12 cellular contexts compared by ENCODE assay signal in genomic region chr17:49516190-49516589, GRCh38. TPM values are rescaled to one million over a fixed set of nuclear protein-coding genes. Genes with fewer than 3 reads are reported as not detected.
DNase-seq lines count a peak whose midpoint lies in the region; ATAC-seq, FAIRE-seq and TF ChIP-seq lines count a peak whose summit lies in the region.
"Had no signal": no experiment of that assay in that cellular context is flagged by ENCODE, and none has a peak within 500 bp of the region (broad histone marks: within the 10 kb centered on the region; RNA-seq: fewer than 3 reads in every experiment).

No MANE protein-coding gene starts in this region.

- CTCF ChIA-PET in H1 (lab: Charles Lee; ENCODE audit: partially characterized antibody): interaction anchor here (0.7 to 15.4 kb wide), 12 partner anchors 9 to 148 kb away, joined by 3 to 210 read pairs (median 6); partner anchors contain the start of gene NGFR

- H3K4me1 ChIP-seq in cardiac muscle cell (ENCODE audit: low read depth): peaks cover 22% of the 10 kb centered on the region
- H3K4me1 ChIP-seq in H1 (replicated peaks in 1 of 4; ENCODE audit: control insufficient read depth in 3 of 4, insufficient read depth in 4 of 4, low read length in 3 of 4): peaks cover 16 to 38% (median 22%) of the 10 kb centered on the region in 4 experiments
- peaks cover 18% of the 10 kb centered on the region for H3K4me1 ChIP-seq in upper lobe of right lung

- no peak overlapping the region for H3K14ac ChIP-seq in H1 (ENCODE audit: insufficient read length)

- H3K36me3 ChIP-seq in cardiac muscle cell (no peaks in the 10 kb centered on the region), H1 (ENCODE audit: control insufficient read depth in 2 of 4, insufficient read depth in 4 of 4, low read length in 3 of 4) (no peaks in the 10 kb centered on the region), upper lobe of right lung (no peaks in the 10 kb centered on the region)

- no peak overlapping the region for H2AK5ac ChIP-seq in H1 (ENCODE audit: low read depth, low read length)

- H3K23me2 ChIP-seq in H1 (ENCODE audit: low read depth, low read length): no peaks in the 10 kb centered on the region

- H2BK20ac ChIP-seq in H1 (ENCODE audit: low read length): 0 out of 2 replicates have a peak overlapping the region, but pooled peaks have one; percentile 37

- H2BK15ac ChIP-seq in H1 (ENCODE audit: low read length): peak overlapping the region; percentile 18; the same call in 1 of the 2 replicates

- no peak overlapping the region for H3K4ac ChIP-seq in H1 (replicated peaks; ENCODE audit: insufficient read length, low read depth, low read length)

- H3K27me3 Mint-ChIP-seq in neural crest cell (ENCODE audit: low read depth): peaks cover 32% of the 10 kb centered on the region

- POLR2A ChIA-PET in H1 (lab: Charles Lee; ENCODE audit: partially characterized antibody): interaction anchor here (0.7 to 1.2 kb wide), 2 partner anchors 9 to 25 kb away, joined by 3 read pairs; no protein-coding TSS in a partner anchor

- H3K27ac ChIP-seq in cardiac muscle cell: peak overlapping the region; percentile 93
- H3K27ac ChIP-seq in H1 (ENCODE audit: low read depth, low read length): no peak overlapping the region
- H3K27ac ChIP-seq in upper lobe of right lung: peak overlapping the region; percentile 71

- H2AFZ ChIP-seq in H1 (ENCODE audit: low read length): no peak overlapping the region

- H4K5ac ChIP-seq in H1 (ENCODE audit: insufficient read length, low read depth, low read length): no peak overlapping the region

- no peaks in the 10 kb centered on the region for H3K79me2 ChIP-seq in H1 (ENCODE audit: control insufficient read depth in 1 of 2, insufficient read depth in 2 of 2, low read length in 2 of 2)

- H3K4me3 Mint-ChIP-seq in neural crest cell: peak overlapping the region; percentile 83

- H3K23ac ChIP-seq in H1 (ENCODE audit: insufficient read length): no peak overlapping the region

- H4K8ac ChIP-seq in H1 (ENCODE audit: extremely low read depth, insufficient read depth, low read length): no peak overlapping the region

- H3K27me3 ChIP-seq in cardiac muscle cell (no peaks in the 10 kb centered on the region), H1 (replicated peaks in 1 of 4; ENCODE audit: control insufficient read depth in 3 of 4, extremely low read depth in 1 of 4, insufficient read depth in 3 of 4, low read length in 3 of 4) (no peaks in the 10 kb centered on the region), upper lobe of right lung (no peaks in the 10 kb centered on the region)

- no peak for FAIRE-seq in H1 (lab: Jason Lieb, UNC)
- FAIRE-seq: A549 had no signal

- no peaks in the 10 kb centered on the region for H3K9me3 ChIP-seq in cardiac muscle cell (ENCODE audit: low read depth)
- no peaks in the 10 kb centered on the region for H3K9me3 ChIP-seq in H1 (ENCODE audit: insufficient read depth in 2 of 2, low read depth in 1 of 2, low read length in 1 of 2)
- no peaks in the 10 kb centered on the region for H3K9me3 ChIP-seq in upper lobe of right lung
- H3K9me3 ChIP-seq: A549 had no signal

- no peak for TF ChIP-seq EP300 in H1 (IDR thresholded peaks at IDR 0.05; ENCODE audit: borderline replicate concordance in 1 of 2, low read depth in 2 of 2, low read length in 2 of 2)

- peaks cover 45% of the 10 kb centered on the region for H3K4me1 Mint-ChIP-seq in neural crest cell

- H3K4me3 ChIP-seq in cardiac muscle cell (no peak overlapping the region), H1 (ENCODE audit: extremely low read depth in 1 of 4, insufficient read depth in 2 of 4, low read depth in 3 of 4, low read length in 4 of 4) (no peak overlapping the region), upper lobe of right lung (no peak overlapping the region)
- H3K4me3 ChIP-seq: A549 had no signal

- no peak for ATAC-seq in left ventricle myocardium superior
- ATAC-seq in upper lobe of right lung: no peak
- ATAC-seq in HG02852 (IDR thresholded peaks at IDR 0.05; ENCODE audit: unreplicated experiment): no peak

- TF ChIP-seq POLR2A in H1 (IDR thresholded peaks at IDR 0.05; ENCODE audit: control extremely low read depth in 1 of 2, low read depth in 2 of 2, low read length in 2 of 2): no peak

- H3K79me1 ChIP-seq in H1 (ENCODE audit: low read depth, low read length): no peaks in the 10 kb centered on the region

- H2BK12ac ChIP-seq in H1 (ENCODE audit: low read depth, low read length): no peak overlapping the region; the same call in 1 of the 2 replicates

- no peak overlapping the region for H3K4me2 ChIP-seq in H1 (ENCODE audit: insufficient read depth in 1 of 2, low read depth in 2 of 2, low read length in 2 of 2)
- H3K4me2 ChIP-seq: A549 had no signal

- H2BK5ac ChIP-seq in H1 (ENCODE audit: low read depth, low read length): peak overlapping the region; percentile 88; the same call in 1 of the 2 replicates

- intact Hi-C loops in left ventricle myocardium superior (cut with micrococcal nuclease): no loop called here
- intact Hi-C loops in upper lobe of right lung (cut with DNase I): no loop called here

- no peak overlapping the region for H2BK120ac ChIP-seq in H1 (replicated peaks; ENCODE audit: low read depth, low read length)

- 74% methylated on average over 5 of the region's 5 CpGs; no CpG with 5 or more reads in 1 of the 2 experiments for WGBS in H1 (ENCODE audit: extremely low coverage in 1 of 2, insufficient coverage in 1 of 2, insufficient read length in 1 of 2, insufficient replicate concordance in 2 of 2, low coverage in 1 of 2, low lambda C conversion rate in 2 of 2, missing lambda C conversion rate in 1 of 2), 2 experiments

- DNase-seq in cardiac muscle cell (ENCODE audit: low read depth in 1 of 2, low spot score in 1 of 2) (peak in 1 of 2 donors; percentile 55), left ventricle myocardium superior (no peak), H1 (ENCODE audit: low read depth in 1 of 2, low spot score in 2 of 2) (no peak), neural crest cell (ENCODE audit: low read depth, low spot score) (no peak), upper lobe of right lung (no peak), NCI-H146 (lab: John Stamatoyannopoulos, UW) (no peak), GM03348 (ENCODE audit: low spot score) (no peak)
- DNase-seq: GF-D8; KBM-7; stimulated activated CD4-positive, alpha-beta T cell treated with anti-CD3 and anti-CD28 coated beads, Interleukin-2, amount 100 ng/mL, for 24 hours had no signal

- TF ChIP-seq RAD21 in H1 (IDR thresholded peaks at IDR 0.05 in 1 of 2, conservative IDR thresholded peaks at IDR 0.05 in 1 of 2; ENCODE audit: low read depth in 2 of 2, low read length in 2 of 2): peak; percentile 14 to 32; a peak in 1 of 4 replicates

- TF ChIP-seq CTCF in cardiac muscle cell (IDR thresholded peaks at IDR 0.05; ENCODE audit: low read depth, low read length) (no peak), H1 (IDR thresholded peaks at IDR 0.05; ENCODE audit: control extremely low read depth in 1 of 3, insufficient read depth in 1 of 3, low read depth in 1 of 3, low read length in 3 of 3) (peak in 1 of 3 experiments; percentile 4; a peak in 1 of 4 replicates), neural crest cell (conservative IDR thresholded peaks at IDR 0.05) (no peak), upper lobe of right lung (IDR thresholded peaks at IDR 0.05) (no peak)

- H3K18ac ChIP-seq in H1 (ENCODE audit: extremely low read depth, low read length): no peak overlapping the region

- H3K9me3 Mint-ChIP-seq in neural crest cell: no peaks in the 10 kb centered on the region

- no peak overlapping the region for H3K9ac ChIP-seq in H1 (replicated peaks in 1 of 4; ENCODE audit: extremely low read depth in 1 of 4, low read depth in 3 of 4, low read length in 3 of 4)

- H3K56ac ChIP-seq in H1 (replicated peaks; ENCODE audit: insufficient read length, low read depth, low read length): no peak overlapping the region

- peaks cover 12% of the 10 kb centered on the region for H3K36me3 Mint-ChIP-seq in neural crest cell (ENCODE audit: low read depth)

- H4K20me1 ChIP-seq in H1 (replicated peaks in 1 of 2; ENCODE audit: control insufficient read depth in 1 of 2, insufficient read depth in 2 of 2, low read length in 2 of 2): no peaks in the 10 kb centered on the region

- H3K27ac Mint-ChIP-seq in neural crest cell (ENCODE audit: unreplicated experiment): peak overlapping the region; percentile 93

- H4K91ac ChIP-seq in H1 (replicated peaks; ENCODE audit: insufficient read length, low read length): no peak overlapping the region

TF ChIP-seq in H1, 55 proteins besides CTCF, POLR2A, EP300 and RAD21 (continues in another document):
- TF ChIP-seq E2F6 (IDR thresholded peaks at IDR 0.05): 0 out of 2 replicates have a peak, but pooled peaks have one; percentile 23

RNA-seq across cellular contexts. Expression of gene NGFR, which starts 21.1 kb away (rescaled TPM):
- total RNA-seq in cardiac muscle cell (16.5 and 31.3 TPM in 2 replicates), left ventricle myocardium superior (4.1 TPM), neural crest cell (322 and 334 TPM in 2 replicates), upper lobe of right lung (0.78 TPM)
- polyA plus RNA-seq in cardiac muscle cell (12.2 and 27.0 TPM in 2 replicates), H1 (2011; rRNA removed) (10.3 and 19.4 TPM in 2 replicates)
- 8.1 TPM in 2 replicates for total RNA-seq in H1 (2021; fragmentation: NEBNext Ultra II Directional; extraction: Animal tissue kit (Norgen Biotek cat#: 25700))
- polyA plus RNA-seq in H1 (2011; cell fraction: cytosol; rRNA removed): 13.8 TPM
- polyA plus RNA-seq in H1 (2011; cell fraction: nucleus; rRNA removed): 13.1 TPM
- 5.7 to 12.2 TPM (median 10.3 TPM) in 4 replicates for polyA plus RNA-seq in H1 (2012, experiment 1 of 2)
- 8.0 TPM for polyA plus RNA-seq in H1 (2012, experiment 2 of 2)
- polyA plus RNA-seq in H1 (2013, experiment 1 of 2): 13.1 TPM
- polyA plus RNA-seq in H1 (2013, experiment 2 of 2): 13.5 TPM
- 4.4 and 5.9 TPM in 2 replicates for polyA minus RNA-seq in H1 (2011; rRNA and poly(A)+ RNA removed)
- 4.4 TPM for polyA minus RNA-seq in H1 (2011; cell fraction: cytosol; rRNA and poly(A)+ RNA removed)
- 5.5 TPM for polyA minus RNA-seq in H1 (2011; cell fraction: nucleus; rRNA and poly(A)+ RNA removed)

RNA-seq across cellular contexts. Expression of gene NXPH3, which starts 59.5 kb away (rescaled TPM):
- total RNA-seq in cardiac muscle cell (8.1 and 9.0 TPM in 2 replicates), left ventricle myocardium superior (3.4 TPM), neural crest cell (0.79 and 1.1 TPM in 2 replicates), upper lobe of right lung (6.3 TPM)
- polyA plus RNA-seq in cardiac muscle cell (2.1 and 3.4 TPM in 2 replicates), H1 (2011; rRNA removed) (2.5 and 3.1 TPM in 2 replicates)
- total RNA-seq in H1 (2021; fragmentation: NEBNext Ultra II Directional; extraction: Animal tissue kit (Norgen Biotek cat#: 25700)): 3.3 and 3.7 TPM in 2 replicates
- 2.6 TPM for polyA plus RNA-seq in H1 (2011; cell fraction: cytosol; rRNA removed)
- polyA plus RNA-seq in H1 (2011; cell fraction: nucleus; rRNA removed): 4.2 TPM
- 3.4 to 4.1 TPM (median 3.6 TPM) in 4 replicates for polyA plus RNA-seq in H1 (2012, experiment 1 of 2)
- polyA plus RNA-seq in H1 (2012, experiment 2 of 2): 2.9 TPM
- 1.9 TPM for polyA plus RNA-seq in H1 (2013, experiment 1 of 2)
- polyA plus RNA-seq in H1 (2013, experiment 2 of 2): 2.5 TPM
- polyA minus RNA-seq in H1 (2011; rRNA and poly(A)+ RNA removed): 2.0 and 3.1 TPM in 2 replicates
- polyA minus RNA-seq in H1 (2011; cell fraction: cytosol; rRNA and poly(A)+ RNA removed): 1.8 TPM
- polyA minus RNA-seq in H1 (2011; cell fraction: nucleus; rRNA and poly(A)+ RNA removed): 3.9 TPM
